In the genomic region with DNA sequence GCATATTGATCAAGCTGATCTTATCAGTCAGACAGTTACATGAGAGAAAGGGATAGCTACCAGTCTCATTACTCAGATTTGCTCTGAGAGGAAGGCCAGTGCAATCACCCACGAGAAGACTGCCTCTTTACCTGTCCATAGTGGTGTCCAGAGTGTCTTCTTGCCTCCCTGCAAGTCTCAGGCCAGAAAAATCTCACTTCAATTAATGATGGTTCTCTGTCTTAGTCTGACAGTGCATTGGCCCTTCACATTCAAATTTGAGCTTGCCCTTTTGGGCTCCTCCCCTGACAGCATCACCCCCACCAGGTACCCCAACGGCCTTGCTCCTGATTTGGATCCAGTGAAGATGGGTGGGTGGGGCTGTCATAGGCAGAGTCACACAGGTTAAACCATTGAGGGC, we compare ENCODE assay signal across 20 cellular contexts. TPM values are rescaled to one million over a fixed set of nuclear protein-coding genes. Genes with fewer than 3 reads are reported as not detected.
DNase-seq lines count a peak whose midpoint lies in the region; ATAC-seq, FAIRE-seq and TF ChIP-seq lines count a peak whose summit lies in the region.
"Had no signal": no experiment of that assay in that cellular context is flagged by ENCODE, and none has a peak within 500 bp of the region (broad histone marks: within the 10 kb centered on the region; RNA-seq: fewer than 3 reads in every experiment).

A gene (minus strand): TSS at position 231 of the 400 bp plus-strand sequence. CDS start 92 bp downstream, at position 139.

- 57 to 74% (median 70%) methylated on average over 2 of the region's 2 CpGs for WGBS in small intestine, 3 donors

- no peaks in the 10 kb centered on the region for H3K36me3 ChIP-seq in small intestine (ENCODE audit: control insufficient read depth in 2 of 2, insufficient read depth in 2 of 2, low read length in 2 of 2)
- H3K36me3 ChIP-seq: adrenal gland, breast epithelium, transverse colon had no signal

- peaks cover 0 to 3% of the 10 kb centered on the region in 2 donors for H3K4me1 ChIP-seq in small intestine (ENCODE audit: control insufficient read depth in 2 of 2, insufficient read depth in 1 of 2, low read depth in 1 of 2, low read length in 1 of 2)
- H3K4me1 ChIP-seq: adrenal gland, breast epithelium, transverse colon had no signal

- no peaks in the 10 kb centered on the region for H3K9me3 ChIP-seq in small intestine (ENCODE audit: control insufficient read depth, low read depth)
- H3K9me3 ChIP-seq: adrenal gland, breast epithelium, transverse colon had no signal

- peak; percentile 85 for FAIRE-seq in GM18507 (lab: Jason Lieb, UNC)
- no peak for FAIRE-seq in small intestine (lab: Jason Lieb, UNC)
- FAIRE-seq: endothelial cell of umbilical vein, RCC 7860 had no signal

- no peaks in the 10 kb centered on the region for H3K27me3 ChIP-seq in small intestine (ENCODE audit: control insufficient read depth in 2 of 2, insufficient read depth in 2 of 2, low read length in 2 of 2)
- H3K27me3 ChIP-seq: adrenal gland, breast epithelium, transverse colon had no signal

- no peak within 1 kb of the TSS for H3K4me3 ChIP-seq in small intestine (ENCODE audit: low read depth in 1 of 2, low read length in 2 of 2)
- H3K4me3 ChIP-seq: adrenal gland, breast epithelium, transverse colon had no signal

- ATAC-seq in HG02642 (IDR thresholded peaks at IDR 0.05; ENCODE audit: poor library complexity, unreplicated experiment) (peak; percentile 37), GM21717 (IDR thresholded peaks at IDR 0.05; ENCODE audit: unreplicated experiment) (no peak)
- ATAC-seq: left ventricle myocardium superior had no signal

- DNase-seq in GM18507 (ENCODE audit: extremely low spot score, insufficient read length, low read depth) = no peak
- DNase-seq in stimulated activated CD4-positive, alpha-beta T cell treated with anti-CD3 and anti-CD28 coated beads, Interleukin-2, amount 100 ng/mL, for 24 hours = no peak
- no peak for DNase-seq in small intestine
- no peak for DNase-seq in AG20443 (ENCODE audit: low spot score)
- DNase-seq: activated CD4-positive, alpha-beta memory T cell treated with anti-CD3 and anti-CD28 coated beads for 36 hours; adrenal gland; immature natural killer cell; left ventricle myocardium superior; NCI-H1048; NCI-H2029 treated with DMSO at 0.1 percent for 48 hours; stimulated activated CD4-positive, alpha-beta T cell treated with anti-CD3 and anti-CD28 coated beads, Interleukin-1b, Interleukin-23, amount 100 ng/mL, for 48 hours; transverse colon had no signal

- no peak within 1 kb of the TSS for H3K27ac ChIP-seq in small intestine (ENCODE audit: low read depth in 1 of 2, low read length in 1 of 2)
- H3K27ac ChIP-seq: adrenal gland, breast epithelium, KMS-11, transverse colon had no signal

- TF ChIP-seq POLR2A in Raji (IDR thresholded peaks at IDR 0.05; ENCODE audit: insufficient read depth, low read depth, low read length) = peak; percentile 96

RNA-seq across cellular contexts. Expression of the gene that starts here (rescaled TPM):
- 1 to 10 TPM in 2 of 3 donors, under 1 TPM in 1; 0.31 to 4.0 (median 1.1) TPM for polyA plus RNA-seq in small intestine
- polyA plus RNA-seq: adrenal gland, endothelial cell of umbilical vein, immature natural killer cell, neural cell had no signal
